Comparison of ENCODE assay signal across 21 cellular contexts in genomic region chr7:157785486-157786186, GRCh38.
DNase-seq lines count a peak whose midpoint lies in the region; ATAC-seq and TF ChIP-seq lines count a peak whose summit lies in the region.
"Had no signal": no experiment of that assay in that cellular context is flagged by ENCODE, and none has a peak within 500 bp of the region (broad histone marks: within the 10 kb centered on the region; RNA-seq: fewer than 3 reads in every experiment).

No MANE protein-coding gene starts in this region.

- POLR2A ChIA-PET in naive thymus-derived CD4-positive, alpha-beta T cell (lab: Charles Lee): no interaction called here
- POLR2A ChIA-PET in activated CD8-positive, alpha-beta T cell treated with anti-CD3 and anti-CD28 coated beads, Interleukin-2, amount 10 ng/mL, durations not matched to agents 7 days and 5 days (lab: Charles Lee): no interaction called here

- no peak overlapping the region for H2AFZ ChIP-seq in trophoblast cell (ENCODE audit: insufficient read depth, low read length, poor library complexity)
- H2AFZ ChIP-seq: GM23338 had no signal

- no peak overlapping the region for H3K4me2 ChIP-seq in trophoblast cell (ENCODE audit: low read length)
- H3K4me2 ChIP-seq: GM23338 had no signal

- no peaks in the 10 kb centered on the region for H3K79me2 ChIP-seq in trophoblast cell (ENCODE audit: control insufficient read depth, insufficient read depth, low read length, poor library complexity)

- H3K23ac ChIP-seq in trophoblast cell (ENCODE audit: low read length): no peak overlapping the region

- H3K4me1 ChIP-seq in trophoblast cell (ENCODE audit: control insufficient read depth in 1 of 2, insufficient read depth in 2 of 2, low read length in 2 of 2): no peaks in the 10 kb centered on the region
- H3K4me1 ChIP-seq in naive thymus-derived CD4-positive, alpha-beta T cell (ENCODE audit: control insufficient read depth in 2 of 2, insufficient read depth in 2 of 2, low read length in 2 of 2): no peaks in the 10 kb centered on the region
- H3K4me1 ChIP-seq: HAP-1 had no signal

- CTCF ChIA-PET in naive thymus-derived CD4-positive, alpha-beta T cell (lab: Charles Lee): no interaction called here
- CTCF ChIA-PET in activated CD8-positive, alpha-beta T cell treated with anti-CD3 and anti-CD28 coated beads, Interleukin-2, amount 10 ng/mL, durations not matched to agents 7 days and 5 days (lab: Charles Lee): no interaction called here

- H2BK120ac ChIP-seq in trophoblast cell (ENCODE audit: insufficient read depth, low read length, poor library complexity): no peak overlapping the region

- no peak overlapping the region for H2BK12ac ChIP-seq in trophoblast cell (ENCODE audit: low read length)

- peak; percentile 16 for TF ChIP-seq CTCF in NB4 (IDR thresholded peaks at IDR 0.05; ENCODE audit: low read depth, low read length)
- no peak for TF ChIP-seq CTCF in chondrocyte (IDR thresholded peaks at IDR 0.05)

- no peak overlapping the region for H3K4me3 ChIP-seq in NB4 (ENCODE audit: low read depth, low read length)
- peak overlapping the region; percentile 34 for H3K4me3 ChIP-seq in trophoblast cell (ENCODE audit: low read depth, low read length)
- H3K4me3 ChIP-seq in naive thymus-derived CD4-positive, alpha-beta T cell (ENCODE audit: low read length): no peak overlapping the region
- H3K4me3 ChIP-seq: BLaER1, GM23338, HAP-1, SK-N-MC had no signal

- H3K27ac ChIP-seq in trophoblast cell (ENCODE audit: low read depth, low read length): no peak overlapping the region
- H3K27ac ChIP-seq in naive thymus-derived CD4-positive, alpha-beta T cell (ENCODE audit: low read depth, low read length): no peak overlapping the region
- H3K27ac ChIP-seq: BLaER1, HL-60, SK-N-MC had no signal

- H3K27ac Mint-ChIP-seq in chondrocyte (ENCODE audit: unreplicated experiment): no peak overlapping the region
- no peak overlapping the region for H3K27ac Mint-ChIP-seq in naive thymus-derived CD4-positive, alpha-beta T cell
- no peak overlapping the region for H3K27ac Mint-ChIP-seq in activated CD8-positive, alpha-beta T cell treated with anti-CD3 and anti-CD28 coated beads, Interleukin-2, amount 10 ng/mL, durations not matched to agents 7 days and 5 days
- H3K27ac Mint-ChIP-seq: CD4-positive, CD25-positive, alpha-beta regulatory T cell; GM23338 had no signal

- H4K91ac ChIP-seq in trophoblast cell (ENCODE audit: low read depth, low read length): no peak overlapping the region

- H3K36me3 Mint-ChIP-seq in chondrocyte (ENCODE audit: low read depth): no peaks in the 10 kb centered on the region
- H3K36me3 Mint-ChIP-seq in naive thymus-derived CD4-positive, alpha-beta T cell: no peaks in the 10 kb centered on the region
- H3K36me3 Mint-ChIP-seq in activated CD8-positive, alpha-beta T cell treated with anti-CD3 and anti-CD28 coated beads, Interleukin-2, amount 10 ng/mL, durations not matched to agents 7 days and 5 days (ENCODE audit: low read depth): no peaks in the 10 kb centered on the region
- H3K36me3 Mint-ChIP-seq: CD4-positive, CD25-positive, alpha-beta regulatory T cell had no signal

- no peak overlapping the region for H3K4ac ChIP-seq in trophoblast cell (ENCODE audit: low read depth, low read length)

- peaks cover 4% of the 10 kb centered on the region for H3K9me3 ChIP-seq in trophoblast cell (ENCODE audit: insufficient read depth, low read depth, low read length)
- H3K9me3 ChIP-seq in naive thymus-derived CD4-positive, alpha-beta T cell (ENCODE audit: control insufficient read depth in 2 of 3, low read length in 3 of 3): no peaks in the 10 kb centered on the region
- H3K9me3 ChIP-seq: BLaER1, HAP-1 had no signal

- no peak overlapping the region for H4K8ac ChIP-seq in trophoblast cell (ENCODE audit: low read depth, low read length)

- intact Hi-C loops in naive thymus-derived CD4-positive, alpha-beta T cell (cut with micrococcal nuclease): no loop called here

- H3K14ac ChIP-seq in trophoblast cell (ENCODE audit: low read length): no peak overlapping the region

- no peaks in the 10 kb centered on the region for H3K9me3 Mint-ChIP-seq in chondrocyte (ENCODE audit: low read depth)
- H3K9me3 Mint-ChIP-seq in naive thymus-derived CD4-positive, alpha-beta T cell: peaks cover 0 to 3% (median 0%) of the 10 kb centered on the region in 11 donors
- no peaks in the 10 kb centered on the region for H3K9me3 Mint-ChIP-seq in activated CD8-positive, alpha-beta T cell treated with anti-CD3 and anti-CD28 coated beads, Interleukin-2, amount 10 ng/mL, durations not matched to agents 7 days and 5 days (ENCODE audit: insufficient read depth)
- H3K9me3 Mint-ChIP-seq: CD4-positive, CD25-positive, alpha-beta regulatory T cell had no signal

- TF ChIP-seq POLR2A in NB4 (IDR thresholded peaks at IDR 0.05; ENCODE audit: extremely low read depth, insufficient read length): no peak

- H4K12ac ChIP-seq in trophoblast cell (ENCODE audit: low read depth, low read length): no peak overlapping the region

- no peak overlapping the region for H2AK5ac ChIP-seq in trophoblast cell (ENCODE audit: low read length)

- peaks cover 3% of the 10 kb centered on the region for H3K4me1 Mint-ChIP-seq in chondrocyte (ENCODE audit: low read depth)
- H3K4me1 Mint-ChIP-seq in naive thymus-derived CD4-positive, alpha-beta T cell: peaks cover 0 to 4% (median 0%) of the 10 kb centered on the region in 7 donors
- no peaks in the 10 kb centered on the region for H3K4me1 Mint-ChIP-seq in activated CD8-positive, alpha-beta T cell treated with anti-CD3 and anti-CD28 coated beads, Interleukin-2, amount 10 ng/mL, durations not matched to agents 7 days and 5 days (ENCODE audit: low read depth)
- H3K4me1 Mint-ChIP-seq: GM23338 had no signal

- WGBS in trophoblast cell (ENCODE audit: extremely low coverage, insufficient coverage, insufficient read length): no CpG with 5 or more reads among the region's 32 CpGs

- H3K27me3 ChIP-seq in trophoblast cell (ENCODE audit: insufficient read depth, low read length): no peaks in the 10 kb centered on the region
- no peaks in the 10 kb centered on the region for H3K27me3 ChIP-seq in naive thymus-derived CD4-positive, alpha-beta T cell (ENCODE audit: control insufficient read depth in 2 of 2, insufficient read depth in 2 of 2, low read length in 2 of 2)
- H3K27me3 ChIP-seq: BLaER1 had no signal

- H3K27me3 Mint-ChIP-seq in chondrocyte (ENCODE audit: low read depth): peaks cover 3% of the 10 kb centered on the region
- H3K27me3 Mint-ChIP-seq in naive thymus-derived CD4-positive, alpha-beta T cell: peaks cover 0 to 5% (median 0%) of the 10 kb centered on the region in 5 donors
- no peaks in the 10 kb centered on the region for H3K27me3 Mint-ChIP-seq in activated CD8-positive, alpha-beta T cell treated with anti-CD3 and anti-CD28 coated beads, Interleukin-2, amount 10 ng/mL, durations not matched to agents 7 days and 5 days (ENCODE audit: low read depth)
- H3K27me3 Mint-ChIP-seq: CD4-positive, CD25-positive, alpha-beta regulatory T cell had no signal

- DNase-seq in COR-L47 (lab: John Stamatoyannopoulos, UW) (peak; percentile 45), NB4 (ENCODE audit: low read depth) (no peak), chondrocyte (ENCODE audit: low spot score) (peak; percentile 74), trophoblast cell (no peak)
- no peak for DNase-seq in naive thymus-derived CD4-positive, alpha-beta T cell
- DNase-seq in activated CD8-positive, alpha-beta T cell treated with anti-CD3 and anti-CD28 coated beads, Interleukin-2, amount 10 ng/mL, durations not matched to agents 7 days and 5 days: no peak
- DNase-seq: CD4-positive, CD25-positive, alpha-beta regulatory T cell; NCI-H1092; NCI-H1417 treated with DMSO at 0.1 percent for 48 hours; NCI-H1694 treated with DMSO at 0.1 percent for 48 hours; NCI-H2081; NCI-H2171; NCI-H226; NCI-H524; SIG-M5 had no signal

- no peak overlapping the region for H2BK5ac ChIP-seq in trophoblast cell (ENCODE audit: low read depth, low read length, poor library complexity)

- H3K18ac ChIP-seq in trophoblast cell (ENCODE audit: low read length): no peak overlapping the region

- H3K36me3 ChIP-seq in trophoblast cell (ENCODE audit: control insufficient read depth in 1 of 2, insufficient read depth in 2 of 2, low read length in 2 of 2): no peaks in the 10 kb centered on the region
- no peaks in the 10 kb centered on the region for H3K36me3 ChIP-seq in naive thymus-derived CD4-positive, alpha-beta T cell (ENCODE audit: control insufficient read depth in 2 of 3, insufficient read depth in 3 of 3, low read length in 3 of 3)
- H3K36me3 ChIP-seq: BLaER1, HAP-1 had no signal

- no peak overlapping the region for H3K4me3 Mint-ChIP-seq in chondrocyte (ENCODE audit: unreplicated experiment)
- no peak overlapping the region for H3K4me3 Mint-ChIP-seq in naive thymus-derived CD4-positive, alpha-beta T cell
- no peak overlapping the region for H3K4me3 Mint-ChIP-seq in activated CD8-positive, alpha-beta T cell treated with anti-CD3 and anti-CD28 coated beads, Interleukin-2, amount 10 ng/mL, durations not matched to agents 7 days and 5 days
- H3K4me3 Mint-ChIP-seq: CD4-positive, CD25-positive, alpha-beta regulatory T cell; GM23338 had no signal

- no peaks in the 10 kb centered on the region for H3K79me1 ChIP-seq in trophoblast cell (ENCODE audit: low read length)

- ATAC-seq in naive thymus-derived CD4-positive, alpha-beta T cell: no peak
- no peak for ATAC-seq in GM18502 (IDR thresholded peaks at IDR 0.05; ENCODE audit: poor library complexity, unreplicated experiment)
- ATAC-seq in activated CD8-positive, alpha-beta T cell treated with anti-CD3 and anti-CD28 coated beads, Interleukin-2, amount 10 ng/mL, durations not matched to agents 7 days and 5 days: no peak
- ATAC-seq: GM23338 had no signal

- H3K9ac ChIP-seq in trophoblast cell (ENCODE audit: low read length): no peak overlapping the region
- H3K9ac ChIP-seq: BLaER1 had no signal

Comparison
In these comparisons a context has a peak if more than half of its experiments do, and no peak if none do; other contexts are left out.
1. DNase-seq: peak in COR-L47 (single experiment) and chondrocyte (single experiment); none in NB4 (single experiment), trophoblast cell (0 of 2), naive thymus-derived CD4-positive, alpha-beta T cell (0 of 9) and activated CD8-positive, alpha-beta T cell treated with anti-CD3 and anti-CD28 coated beads, Interleukin-2, amount 10 ng/mL, durations not matched to agents 7 days and 5 days (single experiment).